18 cellular contexts compared by ENCODE assay signal in the genomic region with DNA sequence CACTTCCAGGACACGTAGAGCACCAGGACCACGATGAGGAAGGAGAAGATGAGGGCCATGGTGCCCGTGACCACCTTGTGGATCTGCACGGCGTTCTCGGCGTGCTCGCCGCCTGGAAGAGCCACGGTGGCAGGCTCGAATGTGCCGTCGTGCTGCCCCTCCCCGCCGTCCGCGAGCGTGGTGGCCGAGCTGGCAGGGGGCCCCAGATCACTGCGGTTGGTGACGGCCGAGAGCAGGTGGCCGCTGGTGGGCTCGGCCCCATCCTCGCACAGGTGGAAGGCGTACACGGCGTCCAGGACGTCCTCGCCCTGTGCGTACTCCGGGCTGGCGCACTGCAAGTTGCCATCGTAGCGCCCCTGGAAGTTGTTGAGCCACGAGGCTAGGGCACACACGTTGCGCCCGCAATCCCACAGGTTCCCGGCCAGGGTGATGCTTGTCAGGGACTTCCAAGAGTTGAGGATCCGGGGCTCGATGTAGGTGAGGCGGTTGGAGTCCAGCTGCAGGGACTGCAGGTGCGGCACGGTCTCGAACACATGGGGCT. TPM values are rescaled to one million over a fixed set of nuclear protein-coding genes. Genes with fewer than 3 reads are reported as not detected.
DNase-seq lines count a peak whose midpoint lies in the region; ATAC-seq and TF ChIP-seq lines count a peak whose summit lies in the region.
"Had no signal": no experiment of that assay in that cellular context is flagged by ENCODE, and none has a peak within 500 bp of the region (broad histone marks: within the 10 kb centered on the region; RNA-seq: fewer than 3 reads in every experiment).

No MANE protein-coding gene starts in this region.

- 20 to 66% methylated on average over 2 to 46 of the region's 46 CpGs for WGBS in endodermal cell (ENCODE audit: insufficient coverage in 1 of 2, insufficient read length in 1 of 2), 2 experiments

- H3K4me1 Mint-ChIP-seq in activated T-helper 1 cell treated with anti-CD3 and anti-CD28 coated beads, Interleukin-12 subunit alpha, Interleukin-12 subunit beta, Interleukin-2, Interleukin-4 antibody, amounts not matched to agents 30 ng/mL and 10 ng/mL and 1 ng/mL, durations not matched to agents 14 hours and 24 hours and 36 hours (ENCODE audit: low read depth), result no peaks in the 10 kb centered on the region
- peaks cover 63% of the 10 kb centered on the region for H3K4me1 Mint-ChIP-seq in endodermal cell
- H3K4me1 Mint-ChIP-seq: activated CD4-positive, alpha-beta T cell treated with anti-CD3 and anti-CD28 coated beads for 36 hours had no signal

- POLR2A ChIA-PET in HEK293T (lab: Yijun Ruan, JAX), result no interaction called here

- H3K9me3 ChIP-seq in endodermal cell (ENCODE audit: control insufficient read depth, low read length), result no peaks in the 10 kb centered on the region
- no peaks in the 10 kb centered on the region for H3K9me3 ChIP-seq in mucosa of rectum (ENCODE audit: control insufficient read depth in 2 of 2, low read length in 2 of 2)
- H3K9me3 ChIP-seq: suprapubic skin had no signal

- no peaks in the 10 kb centered on the region for H3K9me3 Mint-ChIP-seq in activated T-helper 1 cell treated with anti-CD3 and anti-CD28 coated beads, Interleukin-12 subunit alpha, Interleukin-12 subunit beta, Interleukin-2, Interleukin-4 antibody, amounts not matched to agents 30 ng/mL and 10 ng/mL and 1 ng/mL, durations not matched to agents 14 hours and 24 hours and 36 hours
- H3K9me3 Mint-ChIP-seq in endodermal cell, result no peaks in the 10 kb centered on the region
- H3K9me3 Mint-ChIP-seq: dendritic cell treated with granulocyte-macrophage colony-stimulating factor and Interleukin-4, amounts not matched to agents 40 ng/mL and 50 ng/mL, for 4 days had no signal

- no peak overlapping the region for H3K4me3 ChIP-seq in endodermal cell (ENCODE audit: low read length)
- peak overlapping the region; percentile 1 to 22 for H3K4me3 ChIP-seq in mucosa of rectum (ENCODE audit: low read length in 2 of 2)
- H3K4me3 ChIP-seq: lung had no signal

- H3K36me3 Mint-ChIP-seq in activated T-helper 1 cell treated with anti-CD3 and anti-CD28 coated beads, Interleukin-12 subunit alpha, Interleukin-12 subunit beta, Interleukin-2, Interleukin-4 antibody, amounts not matched to agents 30 ng/mL and 10 ng/mL and 1 ng/mL, durations not matched to agents 14 hours and 24 hours and 36 hours (ENCODE audit: low read depth), result no peaks in the 10 kb centered on the region
- no peaks in the 10 kb centered on the region for H3K36me3 Mint-ChIP-seq in endodermal cell (ENCODE audit: low read depth)

- H3K4me1 ChIP-seq in endodermal cell (ENCODE audit: control insufficient read depth, insufficient read depth, low read length) (peaks cover 2% of the 10 kb centered on the region), mucosa of rectum (ENCODE audit: control insufficient read depth in 2 of 2, insufficient read depth in 2 of 2, low read length in 2 of 2) (no peaks in the 10 kb centered on the region)

- peaks cover 35% of the 10 kb centered on the region for H3K27me3 Mint-ChIP-seq in activated T-helper 1 cell treated with anti-CD3 and anti-CD28 coated beads, Interleukin-12 subunit alpha, Interleukin-12 subunit beta, Interleukin-2, Interleukin-4 antibody, amounts not matched to agents 30 ng/mL and 10 ng/mL and 1 ng/mL, durations not matched to agents 14 hours and 24 hours and 36 hours (ENCODE audit: insufficient read depth)
- peaks cover 73% of the 10 kb centered on the region for H3K27me3 Mint-ChIP-seq in endodermal cell (ENCODE audit: insufficient read depth)

- TF ChIP-seq CTCF in endodermal cell (conservative IDR thresholded peaks at IDR 0.05), result no peak

- peak overlapping the region; percentile 67 for H3K27ac Mint-ChIP-seq in activated T-helper 1 cell treated with anti-CD3 and anti-CD28 coated beads, Interleukin-12 subunit alpha, Interleukin-12 subunit beta, Interleukin-2, Interleukin-4 antibody, amounts not matched to agents 30 ng/mL and 10 ng/mL and 1 ng/mL, durations not matched to agents 14 hours and 24 hours and 36 hours
- H3K27ac Mint-ChIP-seq in endodermal cell, result no peak overlapping the region
- H3K27ac Mint-ChIP-seq: activated CD4-positive, alpha-beta T cell treated with anti-CD3 and anti-CD28 coated beads for 36 hours; dendritic cell treated with granulocyte-macrophage colony-stimulating factor and Interleukin-4, amounts not matched to agents 40 ng/mL and 50 ng/mL, for 4 days had no signal

- intact Hi-C loops in activated T-helper 1 cell treated with anti-CD3 and anti-CD28 coated beads, Interleukin-12 subunit alpha, Interleukin-12 subunit beta, Interleukin-2, Interleukin-4 antibody, amounts not matched to agents 30 ng/mL and 10 ng/mL and 1 ng/mL, durations not matched to agents 14 hours and 24 hours and 36 hours (cut with micrococcal nuclease), result no loop called here

- H3K27ac ChIP-seq in endodermal cell (ENCODE audit: low read depth, low read length) (no peak overlapping the region), mucosa of rectum (ENCODE audit: low read depth in 2 of 2, low read length in 2 of 2) (no peak overlapping the region), temporal lobe (ENCODE audit: low read depth, low read length) (peak overlapping the region; percentile 76)
- H3K27ac ChIP-seq: C4-2B, suprapubic skin had no signal

- CTCF ChIA-PET in HEK293T (lab: Yijun Ruan, JAX), result no interaction called here

- H3K27me3 ChIP-seq in endodermal cell (ENCODE audit: control insufficient read depth, insufficient read depth, low read length, poor library complexity, severe bottlenecking) (peaks cover 57% of the 10 kb centered on the region), mucosa of rectum (ENCODE audit: control insufficient read depth in 2 of 2, insufficient read depth in 2 of 2, low read length in 2 of 2) (peaks cover 36 to 41% of the 10 kb centered on the region in 2 donors)

- H3K9ac ChIP-seq in endodermal cell (ENCODE audit: extremely low read depth, low read length, poor library complexity, severe bottlenecking), result no peak overlapping the region
- H3K9ac ChIP-seq in mucosa of rectum (ENCODE audit: low read depth in 1 of 2, low read length in 2 of 2), result no peak overlapping the region

- H3K4me3 Mint-ChIP-seq in activated T-helper 1 cell treated with anti-CD3 and anti-CD28 coated beads, Interleukin-12 subunit alpha, Interleukin-12 subunit beta, Interleukin-2, Interleukin-4 antibody, amounts not matched to agents 30 ng/mL and 10 ng/mL and 1 ng/mL, durations not matched to agents 14 hours and 24 hours and 36 hours, result no peak overlapping the region
- H3K4me3 Mint-ChIP-seq in endodermal cell, result peak overlapping the region; percentile 66
- H3K4me3 Mint-ChIP-seq: activated CD4-positive, alpha-beta T cell treated with anti-CD3 and anti-CD28 coated beads for 36 hours; dendritic cell treated with granulocyte-macrophage colony-stimulating factor and Interleukin-4, amounts not matched to agents 40 ng/mL and 50 ng/mL, for 4 days had no signal

- no peak for DNase-seq in activated T-helper 1 cell treated with anti-CD3 and anti-CD28 coated beads, Interleukin-12 subunit alpha, Interleukin-12 subunit beta, Interleukin-2, Interleukin-4 antibody, amounts not matched to agents 30 ng/mL and 10 ng/mL and 1 ng/mL, durations not matched to agents 14 hours and 24 hours and 36 hours (ENCODE audit: low spot score)
- DNase-seq in endodermal cell (peak; percentile 60), HEK293T (ENCODE audit: extremely low spot score) (no peak)
- DNase-seq: activated T-cell treated with anti-CD3 and anti-CD28 coated beads, Interleukin-2, amount 50 U/mL, for 1 hour; amniotic stem cell; DND-41; IMR-90; Right ventricle myocardium superior had no signal

- H3K36me3 ChIP-seq in endodermal cell (ENCODE audit: control insufficient read depth, insufficient read depth, low read length) (no peaks in the 10 kb centered on the region), mucosa of rectum (ENCODE audit: control insufficient read depth in 2 of 2, insufficient read depth in 2 of 2, low read length in 2 of 2) (no peaks in the 10 kb centered on the region)
- H3K36me3 ChIP-seq: suprapubic skin had no signal

- no peak for ATAC-seq in HG02981 (IDR thresholded peaks at IDR 0.05; ENCODE audit: unreplicated experiment)
- ATAC-seq in HG02970 (IDR thresholded peaks at IDR 0.05; ENCODE audit: low FRiP score, unreplicated experiment), result no peak
- ATAC-seq: activated CD4-positive, alpha-beta T cell treated with anti-CD3 and anti-CD28 coated beads for 36 hours had no signal

TF ChIP-seq in HEK293T, 16 proteins besides CTCF, POLR2A, EP300 and RAD21:
- TF ChIP-seq L3MBTL2 (conservative IDR thresholded peaks at IDR 0.05), result no peak
- no peak for TF ChIP-seq ZNF384 (IDR thresholded peaks at IDR 0.05)
- TF ChIP-seq ELF4 (IDR thresholded peaks at IDR 0.05), result no peak
- TF ChIP-seq CTBP1 (IDR thresholded peaks at IDR 0.05; ENCODE audit: borderline replicate concordance), result no peak
- TF ChIP-seq FOXK2 (IDR thresholded peaks at IDR 0.05), result no peak
- no peak for TF ChIP-seq SUZ12 (IDR thresholded peaks at IDR 0.05)
- TF ChIP-seq ARNT (IDR thresholded peaks at IDR 0.05), result no peak
- TF ChIP-seq SP1 (IDR thresholded peaks at IDR 0.05), result no peak
- no peak for TF ChIP-seq LEF1 (IDR thresholded peaks at IDR 0.05; ENCODE audit: borderline replicate concordance)
- TF ChIP-seq HDGF (IDR thresholded peaks at IDR 0.05; ENCODE audit: borderline replicate concordance), result no peak
- TF ChIP-seq, protein P1, sequence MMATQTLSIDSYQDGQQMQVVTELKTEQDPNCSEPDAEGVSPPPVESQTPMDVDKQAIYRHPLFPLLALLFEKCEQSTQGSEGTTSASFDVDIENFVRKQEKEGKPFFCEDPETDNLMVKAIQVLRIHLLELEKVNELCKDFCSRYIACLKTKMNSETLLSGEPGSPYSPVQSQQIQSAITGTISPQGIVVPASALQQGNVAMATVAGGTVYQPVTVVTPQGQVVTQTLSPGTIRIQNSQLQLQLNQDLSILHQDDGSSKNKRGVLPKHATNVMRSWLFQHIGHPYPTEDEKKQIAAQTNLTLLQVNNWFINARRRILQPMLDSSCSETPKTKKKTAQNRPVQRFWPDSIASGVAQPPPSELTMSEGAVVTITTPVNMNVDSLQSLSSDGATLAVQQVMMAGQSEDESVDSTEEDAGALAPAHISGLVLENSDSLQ (IDR thresholded peaks at IDR 0.05), result no peak
- no peak for TF ChIP-seq TARDBP (IDR thresholded peaks at IDR 0.05)
- TF ChIP-seq NFRKB (IDR thresholded peaks at IDR 0.05), result no peak
- TF ChIP-seq BHLHE40 (IDR thresholded peaks at IDR 0.05; ENCODE audit: borderline replicate concordance), result no peak

RNA-seq across cellular contexts. Expression of a gene that starts 2.0 kb away (rescaled TPM):
- not detected in 2 replicates for total RNA-seq in activated T-helper 1 cell treated with anti-CD3 and anti-CD28 coated beads, Interleukin-12 subunit alpha, Interleukin-12 subunit beta, Interleukin-2, Interleukin-4 antibody, amounts not matched to agents 30 ng/mL and 10 ng/mL and 1 ng/mL, durations not matched to agents 14 hours and 24 hours and 36 hours
- total RNA-seq in endodermal cell (10 to 100 TPM in 1 of 2 donors, 1 to 10 TPM in 1; 3.3 to 11.3 TPM), temporal lobe (10.6 TPM)
- polyA plus RNA-seq in endodermal cell (2013, experiment 1 of 2), result 2.0 TPM
- 1.5 TPM for polyA plus RNA-seq in endodermal cell (2013, experiment 2 of 2)
- total RNA-seq: activated CD4-positive, alpha-beta T cell treated with anti-CD3 and anti-CD28 coated beads for 36 hours; fibroblast of lung; IMR-90 had no signal
- polyA plus RNA-seq: fibroblast of lung, IMR-90 had no signal
